Comparison of ENCODE assay signal across 11 cellular contexts in the genomic region with DNA sequence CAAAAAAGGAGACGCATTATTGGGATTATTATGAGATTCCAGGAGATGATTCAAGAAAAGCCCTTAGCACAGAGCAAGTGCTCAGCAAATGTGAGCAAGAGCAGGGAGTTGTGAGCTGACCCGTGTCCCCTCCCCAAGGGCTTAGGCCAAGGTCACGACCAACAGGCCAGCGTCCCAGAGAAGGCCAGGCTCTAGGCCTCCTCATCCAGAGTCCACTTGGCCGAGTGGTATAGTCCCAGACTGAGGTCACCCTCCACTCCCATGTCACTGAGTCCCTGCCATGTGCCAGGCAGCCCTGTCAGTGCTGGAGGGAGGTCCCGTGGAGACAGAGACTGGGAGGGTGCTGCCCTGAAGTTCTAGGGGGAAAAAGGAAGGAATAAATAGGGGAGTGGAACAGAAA. TPM values are rescaled to one million over a fixed set of nuclear protein-coding genes. Genes with fewer than 3 reads are reported as not detected.
DNase-seq lines count a peak whose midpoint lies in the region; ATAC-seq and TF ChIP-seq lines count a peak whose summit lies in the region.
"Had no signal": no experiment of that assay in that cellular context is flagged by ENCODE, and none has a peak within 500 bp of the region (broad histone marks: within the 10 kb centered on the region; RNA-seq: fewer than 3 reads in every experiment).

No MANE protein-coding gene starts in this region.

- TF ChIP-seq POLR2A in testis (IDR thresholded peaks at IDR 0.05), result no peak

- no peaks in the 10 kb centered on the region for H3K9me3 Mint-ChIP-seq in stimulated activated naive CD8-positive, alpha-beta T cell treated with anti-CD3 and anti-CD28 coated beads, Interleukin-15, Interleukin-2, amounts not matched to agents 100 ng/mL and 50 ng/mL, for 24 hours
- H3K9me3 Mint-ChIP-seq in chondrocyte (ENCODE audit: low read depth) (no peaks in the 10 kb centered on the region), naive B cell (no peaks in the 10 kb centered on the region)

- H3K27me3 ChIP-seq in upper lobe of right lung, result no peaks in the 10 kb centered on the region
- H3K27me3 ChIP-seq in testis, result no peaks in the 10 kb centered on the region
- H3K27me3 ChIP-seq: spleen had no signal

- peak overlapping the region; percentile 11 for H3K27ac ChIP-seq in upper lobe of right lung
- H3K27ac ChIP-seq in testis, result no peak overlapping the region
- H3K27ac ChIP-seq: C4-2B had no signal

- DNase-seq in stimulated activated naive CD8-positive, alpha-beta T cell treated with anti-CD3 and anti-CD28 coated beads, Interleukin-15, Interleukin-2, amounts not matched to agents 100 U/mL and 50 U/mL, for 24 hours, result no peak
- DNase-seq in chondrocyte (ENCODE audit: low spot score) (peak; percentile 58), naive B cell (no peak), upper lobe of right lung (no peak), DMS 273 treated with DMSO at 0.1 percent for 48 hours (lab: John Stamatoyannopoulos, UW) (no peak), testis (no peak), NCI-H146 (lab: John Stamatoyannopoulos, UW) (no peak)
- DNase-seq: NCI-H446, spleen had no signal

- intact Hi-C loops in upper lobe of right lung (cut with DNase I) (loop anchor here (5.0 kb wide), 1 partner anchor 864 kb away; no protein-coding TSS in a partner anchor), testis (cut with DNase I; ENCODE audit: low total_unique reads) (loop anchor here (10.0 kb wide), 2 partner anchors 552 to 872 kb away; no protein-coding TSS in a partner anchor)

- TF ChIP-seq CTCF in chondrocyte (IDR thresholded peaks at IDR 0.05), result no peak
- TF ChIP-seq CTCF in upper lobe of right lung (IDR thresholded peaks at IDR 0.05), result no peak
- no peak for TF ChIP-seq CTCF in testis (IDR thresholded peaks at IDR 0.05)

- 49 to 64% methylated on average over 6 of the region's 6 CpGs for WGBS in testis, 2 donors

- H3K36me3 Mint-ChIP-seq in stimulated activated naive CD8-positive, alpha-beta T cell treated with anti-CD3 and anti-CD28 coated beads, Interleukin-15, Interleukin-2, amounts not matched to agents 100 ng/mL and 50 ng/mL, for 24 hours (ENCODE audit: low read depth), result no peaks in the 10 kb centered on the region
- no peaks in the 10 kb centered on the region for H3K36me3 Mint-ChIP-seq in chondrocyte (ENCODE audit: low read depth)
- H3K36me3 Mint-ChIP-seq in naive B cell, result no peaks in the 10 kb centered on the region

- H3K27me3 Mint-ChIP-seq in stimulated activated naive CD8-positive, alpha-beta T cell treated with anti-CD3 and anti-CD28 coated beads, Interleukin-15, Interleukin-2, amounts not matched to agents 100 ng/mL and 50 ng/mL, for 24 hours, result peaks cover 6% of the 10 kb centered on the region
- no peaks in the 10 kb centered on the region for H3K27me3 Mint-ChIP-seq in chondrocyte (ENCODE audit: low read depth)
- H3K27me3 Mint-ChIP-seq in naive B cell, result peaks cover 0 to 4% (median 4%) of the 10 kb centered on the region in 3 donors

- peaks cover 22% of the 10 kb centered on the region for H3K4me1 ChIP-seq in upper lobe of right lung
- peaks cover 14% of the 10 kb centered on the region for H3K4me1 ChIP-seq in testis

- no peak overlapping the region for H3K27ac Mint-ChIP-seq in stimulated activated naive CD8-positive, alpha-beta T cell treated with anti-CD3 and anti-CD28 coated beads, Interleukin-15, Interleukin-2, amounts not matched to agents 100 ng/mL and 50 ng/mL, for 24 hours
- no peak overlapping the region for H3K27ac Mint-ChIP-seq in chondrocyte (ENCODE audit: unreplicated experiment)
- peak overlapping the region in 3 of 6 donors; percentile 3 to 90 (median 89) for H3K27ac Mint-ChIP-seq in naive B cell

- H3K36me3 ChIP-seq in upper lobe of right lung (no peaks in the 10 kb centered on the region), testis (ENCODE audit: low read depth, missing control alignments) (no peaks in the 10 kb centered on the region)
- H3K36me3 ChIP-seq: spleen had no signal

- H3K9me3 ChIP-seq in upper lobe of right lung, result no peaks in the 10 kb centered on the region
- no peaks in the 10 kb centered on the region for H3K9me3 ChIP-seq in testis
- H3K9me3 ChIP-seq: spleen had no signal

- no peak overlapping the region for H3K4me3 ChIP-seq in upper lobe of right lung
- H3K4me3 ChIP-seq in testis, result no peak overlapping the region

- peaks cover 5% of the 10 kb centered on the region for H3K4me1 Mint-ChIP-seq in stimulated activated naive CD8-positive, alpha-beta T cell treated with anti-CD3 and anti-CD28 coated beads, Interleukin-15, Interleukin-2, amounts not matched to agents 100 ng/mL and 50 ng/mL, for 24 hours (ENCODE audit: low read depth)
- H3K4me1 Mint-ChIP-seq in chondrocyte (ENCODE audit: low read depth) (peaks cover 37% of the 10 kb centered on the region), naive B cell (peaks cover 13 to 17% (median 15%) of the 10 kb centered on the region in 3 donors)

- peak overlapping the region; percentile 52 for H3K4me3 Mint-ChIP-seq in stimulated activated naive CD8-positive, alpha-beta T cell treated with anti-CD3 and anti-CD28 coated beads, Interleukin-15, Interleukin-2, amounts not matched to agents 100 ng/mL and 50 ng/mL, for 24 hours
- H3K4me3 Mint-ChIP-seq in chondrocyte (ENCODE audit: unreplicated experiment) (peak overlapping the region; percentile 55), naive B cell (peak overlapping the region in 7 of 8 donors; percentile 53 to 90 (median 79))

- no peak for ATAC-seq in stimulated activated naive CD8-positive, alpha-beta T cell treated with anti-CD3 and anti-CD28 coated beads, Interleukin-15, Interleukin-2, amounts not matched to agents 100 U/mL and 50 U/mL, for 24 hours
- no peak for ATAC-seq in naive B cell (ENCODE audit: low read depth in 2 of 2)
- ATAC-seq in upper lobe of right lung, result no peak

RNA-seq across cellular contexts. Expression of a gene that starts 44.0 kb away (rescaled TPM):
- total RNA-seq in chondrocyte (32.5 to 40.3 TPM (median 37.2 TPM) in 3 replicates), upper lobe of right lung (40.6 TPM), testis (10 to 100 TPM; 55.7 to 59.3 TPM)
- polyA plus RNA-seq in naive B cell (ENCODE audit: low read depth in 6 of 6) (10 to 100 TPM; 11.0 to 37.0 (median 18.2) TPM), testis (ENCODE audit: insufficient read depth, low read depth, low replicate concordance) (32.6 TPM)

RNA-seq across cellular contexts. Expression of a gene that starts 51.7 kb away (rescaled TPM):
- total RNA-seq in chondrocyte (14.6 to 29.0 TPM (median 15.1 TPM) in 3 replicates), upper lobe of right lung (4.8 TPM), testis (10 to 100 TPM; 40.8 to 49.3 TPM)
- polyA plus RNA-seq in naive B cell (ENCODE audit: low read depth in 6 of 6) (10 to 100 TPM; 23.7 to 36.7 (median 26.8) TPM), testis (ENCODE audit: insufficient read depth, low read depth, low replicate concordance) (32.5 TPM)
